18 cellular contexts compared by ENCODE assay signal in genomic region chr1:43764581-43764980, GRCh38. TPM values are rescaled to one million over a fixed set of nuclear protein-coding genes. Genes with fewer than 3 reads are reported as not detected.
DNase-seq lines count a peak whose midpoint lies in the region; ATAC-seq, FAIRE-seq and TF ChIP-seq lines count a peak whose summit lies in the region.
"Had no signal": no experiment of that assay in that cellular context is flagged by ENCODE, and none has a peak within 500 bp of the region (broad histone marks: within the 10 kb centered on the region; RNA-seq: fewer than 3 reads in every experiment).

No MANE protein-coding gene starts in this region.

- H3K4me2 ChIP-seq in OCI-LY1 (ENCODE audit: low read length) = no peak overlapping the region

- no peaks in the 10 kb centered on the region for H4K20me1 ChIP-seq in OCI-LY1 (ENCODE audit: insufficient read depth, low read length)

- no peaks in the 10 kb centered on the region for H3K79me2 ChIP-seq in OCI-LY1 (ENCODE audit: insufficient read depth, low read length)

- H3K36me3 ChIP-seq in heart right ventricle (no peaks in the 10 kb centered on the region), right atrium auricular region (no peaks in the 10 kb centered on the region), OCI-LY1 (ENCODE audit: insufficient read depth, low read length) (no peaks in the 10 kb centered on the region), uterus (no peaks in the 10 kb centered on the region)
- H3K36me3 ChIP-seq: esophagus squamous epithelium, upper lobe of right lung had no signal

- peaks cover 0 to 19% (median 10%) of the 10 kb centered on the region in 9 donors for H3K4me1 ChIP-seq in heart right ventricle
- peaks cover 0 to 9% of the 10 kb centered on the region in 2 donors for H3K4me1 ChIP-seq in right atrium auricular region
- peaks cover 47% of the 10 kb centered on the region for H3K4me1 ChIP-seq in OCI-LY1 (ENCODE audit: insufficient read depth, low read length, severe bottlenecking)
- H3K4me1 ChIP-seq in uterus = no peaks in the 10 kb centered on the region
- H3K4me1 ChIP-seq: upper lobe of right lung had no signal

- ATAC-seq in heart right ventricle = peak in 7 of 8 donors; percentile 23 to 80 (median 54)
- ATAC-seq in left cardiac atrium = peak; percentile 54 to 71
- ATAC-seq: stimulated activated naive CD8-positive, alpha-beta T cell treated with anti-CD3 and anti-CD28 coated beads, Interleukin-15, Interleukin-2, amounts not matched to agents 100 U/mL and 50 U/mL, for 24 hours; upper lobe of right lung had no signal

- no peak overlapping the region for H3K4me3 ChIP-seq in heart right ventricle
- no peak overlapping the region for H3K4me3 ChIP-seq in right atrium auricular region
- H3K4me3 ChIP-seq in OCI-LY1 (ENCODE audit: low read depth, low read length, poor library complexity, severe bottlenecking) = no peak overlapping the region
- H3K4me3 ChIP-seq in uterus = no peak overlapping the region
- H3K4me3 ChIP-seq: esophagus squamous epithelium, upper lobe of right lung had no signal

- H3K27me3 ChIP-seq in heart right ventricle = no peaks in the 10 kb centered on the region
- H3K27me3 ChIP-seq in right atrium auricular region = no peaks in the 10 kb centered on the region
- no peaks in the 10 kb centered on the region for H3K27me3 ChIP-seq in OCI-LY1 (ENCODE audit: insufficient read depth, low read length)
- no peaks in the 10 kb centered on the region for H3K27me3 ChIP-seq in uterus
- H3K27me3 ChIP-seq: esophagus squamous epithelium, upper lobe of right lung had no signal

- TF ChIP-seq CTCF in heart right ventricle (IDR thresholded peaks at IDR 0.05) (no peak), right atrium auricular region (IDR thresholded peaks at IDR 0.05) (no peak), OCI-LY1 (IDR thresholded peaks at IDR 0.05; ENCODE audit: low read length) (no peak), uterus (IDR thresholded peaks at IDR 0.05) (no peak)

- DNase-seq in heart right ventricle (peak in 1 of 2 donors; percentile 31), right atrium auricular region (ENCODE audit: low spot score) (no peak), left cardiac atrium (peak; percentile 43), GM19240 (ENCODE audit: insufficient read length, low spot score) (no peak), GM12892 (ENCODE audit: insufficient read length) (no peak), uterus (no peak)
- DNase-seq in stimulated activated CD4-positive, alpha-beta T cell treated with anti-CD3 and anti-CD28 coated beads, Interleukin-4, amount 100 ng/mL, for 1 hour = no peak
- DNase-seq: activated CD8-positive, alpha-beta memory T cell treated with anti-CD3 and anti-CD28 coated beads for 24 hours; activated naive CD8-positive, alpha-beta T cell treated with anti-CD3 and anti-CD28 coated beads, Interleukin-2, amount 10 ng/mL, durations not matched to agents 7 days and 5 days; esophagus squamous epithelium; IMR-90; mammary epithelial cell; natural killer cell; NCI-H2171 treated with DMSO at 0.1 percent for 48 hours; stimulated activated naive CD8-positive, alpha-beta T cell treated with anti-CD3 and anti-CD28 coated beads, Interleukin-15, Interleukin-2, amounts not matched to agents 100 U/mL and 50 U/mL, for 24 hours; T-helper 2 cell; upper lobe of right lung had no signal

- H3K9me3 ChIP-seq in heart right ventricle (no peaks in the 10 kb centered on the region), right atrium auricular region (no peaks in the 10 kb centered on the region), OCI-LY1 (ENCODE audit: low read length) (no peaks in the 10 kb centered on the region), uterus (no peaks in the 10 kb centered on the region)
- H3K9me3 ChIP-seq: esophagus squamous epithelium, upper lobe of right lung had no signal

- no peak overlapping the region for H2AFZ ChIP-seq in OCI-LY1 (ENCODE audit: low read length)

- no peak for FAIRE-seq in GM12892 (lab: Jason Lieb, UNC)

- TF ChIP-seq POLR2A in GM12892 (IDR thresholded peaks at IDR 0.05; ENCODE audit: low read depth, low read length) (no peak), uterus (IDR thresholded peaks at IDR 0.05) (no peak)

- H3F3A ChIP-seq in OCI-LY1 (ENCODE audit: insufficient read depth, low read length) = peaks cover 4% of the 10 kb centered on the region; the same call in 1 of the 2 replicates

- H3K27ac ChIP-seq in heart right ventricle = no peak overlapping the region
- H3K27ac ChIP-seq in right atrium auricular region = no peak overlapping the region
- peak overlapping the region; percentile 65 for H3K27ac ChIP-seq in OCI-LY1 (ENCODE audit: low read depth, low read length, poor library complexity, severe bottlenecking)
- H3K27ac ChIP-seq in uterus = no peak overlapping the region
- H3K27ac ChIP-seq: esophagus squamous epithelium, upper lobe of right lung had no signal

- 75 to 81% methylated on average over 6 of the region's 6 CpGs for WGBS in heart right ventricle, 2 donors

- H3K9me2 ChIP-seq in OCI-LY1 (ENCODE audit: low read depth, low read length) = no peaks in the 10 kb centered on the region

- H3K9ac ChIP-seq in OCI-LY1 (ENCODE audit: low read length) = no peak overlapping the region

- intact Hi-C loops in heart right ventricle (cut with DNase I) (loop anchor here in 9 of 10 donors (1.0 to 10.0 kb wide), 10 partner anchors 128 to 283 kb away; partner anchors contain the start of genes SLC6A9 (in 2 of the 9) and ARTN (in 1 of the 9)), left cardiac atrium (cut with DNase I) (loop anchor here (5.0 to 10.0 kb wide), 3 partner anchors 168 to 288 kb away; partner anchors contain the start of genes ARTN (in 1 of the 2) and PTPRF (in 1 of the 2)), uterus (cut with DNase I; ENCODE audit: low total_unique reads) (loop anchor here (5.0 kb wide), 1 partner anchor 173 kb away; no protein-coding TSS in a partner anchor)

RNA-seq across cellular contexts. Expression of gene ST3GAL3, which starts 57.2 kb away (rescaled TPM):
- total RNA-seq in heart right ventricle = 10 to 100 TPM; 27.7 to 39.3 (median 32.2) TPM
- 10 to 100 TPM; 14.5 to 27.4 TPM for polyA plus RNA-seq in heart right ventricle
- 10 to 100 TPM; 15.5 to 20.6 TPM for total RNA-seq in right atrium auricular region
- total RNA-seq in left cardiac atrium = 10 to 100 TPM; 19.4 to 25.9 TPM
- polyA plus RNA-seq in GM12892 (2012; ENCODE audit: missing spikeins) = 16.3 TPM
- total RNA-seq in uterus = 10 to 100 TPM in 2 of 4 donors, 1 to 10 TPM in 2; 4.1 to 47.2 (median 19.0) TPM
